ENCODE assay signal across 8 cellular contexts in genomic region chr17:74354123-74354522, GRCh38. TPM values are rescaled to one million over a fixed set of nuclear protein-coding genes. Genes with fewer than 3 reads are reported as not detected.
A peak's percentile ranks its signal among the peaks of the same experiment; 100 is the strongest.
DNase-seq lines count a peak whose midpoint lies in the region; ATAC-seq and TF ChIP-seq lines count a peak whose summit lies in the region.

No MANE protein-coding gene starts in this region.

- no peak for TF ChIP-seq POLR2A in HCT116 (IDR thresholded peaks at IDR 0.05; ENCODE audit: borderline replicate concordance, extremely low read depth, insufficient read depth, insufficient read length)

- TF ChIP-seq RAD21 in HCT116 (IDR thresholded peaks at IDR 0.05; ENCODE audit: low read depth): peak; percentile 75

- H3K27ac ChIP-seq in HCT116 (ENCODE audit: low read depth, low read length): no peak overlapping the region; the same call in 1 of the 2 replicates
- H3K27ac ChIP-seq in dorsolateral prefrontal cortex: peak overlapping the region in 3 of 59 donors; percentile 17 to 51 (median 26)

- no peaks in the 10 kb centered on the region for H3K36me3 ChIP-seq in HCT116 (ENCODE audit: control insufficient read depth in 1 of 2, insufficient read depth in 2 of 2, low read length in 2 of 2)

- CTCF ChIA-PET in HCT116 (lab: Charles Lee): interaction anchor here (1.3 to 1.5 kb wide), 2 partner anchors 14 to 58 kb away, joined by 9 to 14 read pairs; no protein-coding TSS in a partner anchor

- POLR2A ChIA-PET in HCT116 (lab: Charles Lee): no interaction called here

- peaks cover 37% of the 10 kb centered on the region for H3K27me3 Mint-ChIP-seq in osteocyte (ENCODE audit: unreplicated experiment)

- H3K36me3 Mint-ChIP-seq in osteocyte (ENCODE audit: unreplicated experiment): no peaks in the 10 kb centered on the region

- no peak overlapping the region for H3K27ac Mint-ChIP-seq in osteocyte (ENCODE audit: unreplicated experiment)

- RAD21 ChIA-PET in HCT116 (lab: Charles Lee; ENCODE audit: low non-redundant PET in 1 of 2, low total read pairs in 2 of 2, uncharacterized antibody in 2 of 2, unreplicated experiment in 2 of 2): no interaction called here

- intact Hi-C loops in HCT116 (cut with micrococcal nuclease): loop anchor here (1.0 to 5.0 kb wide), 2 partner anchors 53 to 142 kb away; partner anchors contain the start of gene TTYH2
- intact Hi-C loops in dorsolateral prefrontal cortex (cut with DNase I): no loop called here

- H3K4me3 ChIP-seq in HCT116 (replicated peaks in 1 of 2; ENCODE audit: low read depth in 1 of 2, low read length in 2 of 2): peak overlapping the region; percentile 19 to 33; a peak in 3 of 4 replicates
- no peak overlapping the region for H3K4me3 ChIP-seq in dorsolateral prefrontal cortex

- H3K9me3 Mint-ChIP-seq in osteocyte (ENCODE audit: unreplicated experiment): no peaks in the 10 kb centered on the region

- H3K4me3 Mint-ChIP-seq in osteocyte (ENCODE audit: unreplicated experiment): no peak overlapping the region

- H3K9ac ChIP-seq in HCT116 (ENCODE audit: low read length): no peak overlapping the region

- TF ChIP-seq CTCF in HCT116 (IDR thresholded peaks at IDR 0.05 in 2 of 3, conservative IDR thresholded peaks at IDR 0.05 in 1 of 3; ENCODE audit: borderline replicate concordance in 1 of 3, insufficient read depth in 1 of 3, low read depth in 2 of 3, low read length in 2 of 3) (peak; percentile 100), dorsolateral prefrontal cortex (IDR thresholded peaks at IDR 0.05 in 54 of 56, conservative IDR thresholded peaks at IDR 0.05 in 2 of 56; ENCODE audit: low read depth in 1 of 56, partially characterized antibody in 56 of 56) (peak in 50 of 56 donors; percentile 19 to 71 (median 48)), osteocyte (IDR thresholded peaks at IDR 0.05) (peak; percentile 49)

- no peaks in the 10 kb centered on the region for H4K20me1 ChIP-seq in HCT116 (ENCODE audit: insufficient read depth)

- no peaks in the 10 kb centered on the region for H3K9me2 ChIP-seq in HCT116 (ENCODE audit: insufficient read depth)

- no peaks in the 10 kb centered on the region for H3K79me2 ChIP-seq in HCT116 (ENCODE audit: insufficient read depth, low read length)

- peak overlapping the region; percentile 76 for H2AFZ ChIP-seq in HCT116 (ENCODE audit: low read depth, low read length, poor library complexity, severe bottlenecking)

- H3K27me3 ChIP-seq in HCT116 (ENCODE audit: insufficient read depth, low read length) (no peaks in the 10 kb centered on the region), dorsolateral prefrontal cortex (peaks cover 0 to 75% (median 28%) of the 10 kb centered on the region in 45 donors)

- no peaks in the 10 kb centered on the region for H3K4me1 Mint-ChIP-seq in osteocyte (ENCODE audit: unreplicated experiment)

- no peaks in the 10 kb centered on the region for H3K9me3 ChIP-seq in HCT116 (ENCODE audit: control insufficient read depth in 1 of 2, insufficient read depth in 1 of 2, low read depth in 1 of 2, low read length in 2 of 2)

- no TSS peak for BruUV-seq in HCT116 (replicated peaks; lab: Mats Ljungman, UMichigan)

- H3K4me1 ChIP-seq in HCT116 (ENCODE audit: control insufficient read depth in 1 of 2, insufficient read depth in 2 of 2, low read length in 2 of 2): peaks cover 7 to 14% of the 10 kb centered on the region in 2 experiments; a peak in 3 of 4 replicates

- ATAC-seq in HCT116: peak; percentile 98
- ATAC-seq in HG03039 (IDR thresholded peaks at IDR 0.05; ENCODE audit: unreplicated experiment): no peak

- peak overlapping the region; percentile 58 for H3K4me2 ChIP-seq in HCT116 (ENCODE audit: low read length)

- DNase-seq in AG08396 (ENCODE audit: low spot score) (peak; percentile 56), HCT116 (ENCODE audit: low read depth, low spot score) (peak; percentile 74), T-helper 9 cell (peak; percentile 37), dorsolateral prefrontal cortex (peak in 2 of 10 donors; percentile 53 to 62), osteocyte (ENCODE audit: extremely low spot score, unreplicated experiment) (no peak), LoVo (ENCODE audit: low spot score) (no peak), medulla oblongata (ENCODE audit: extremely low spot score) (no peak)

TF ChIP-seq in HCT116, 20 proteins besides CTCF, POLR2A, EP300 and RAD21:
- peak; percentile 26; the same call in 1 of the 2 replicates for TF ChIP-seq ZFX (IDR thresholded peaks at IDR 0.05)
- peak; percentile 46; the same call in 1 of the 2 replicates for TF ChIP-seq POLR2AphosphoS5 (IDR thresholded peaks at IDR 0.05; ENCODE audit: low read depth, low read length)
- TF ChIP-seq EGR1 (IDR thresholded peaks at IDR 0.05; ENCODE audit: low read depth): no peak
- peak; percentile 69 for TF ChIP-seq YY1 (IDR thresholded peaks at IDR 0.05; ENCODE audit: extremely low read depth, insufficient replicate concordance, low read depth, low read length)
- TF ChIP-seq ZBTB33 (IDR thresholded peaks at IDR 0.05; ENCODE audit: extremely low read depth, insufficient replicate concordance, low read length): peak; percentile 35
- TF ChIP-seq SIN3A (IDR thresholded peaks at IDR 0.05; ENCODE audit: low read depth): no peak
- TF ChIP-seq EZH2phosphoT487 (IDR thresholded peaks at IDR 0.05; ENCODE audit: borderline replicate concordance): no peak
- no peak for TF ChIP-seq REST (IDR thresholded peaks at IDR 0.05; ENCODE audit: low read depth)
- TF ChIP-seq ELF1 (IDR thresholded peaks at IDR 0.05; ENCODE audit: borderline replicate concordance, low read depth): no peak
- TF ChIP-seq SRF (IDR thresholded peaks at IDR 0.05; ENCODE audit: low read depth): no peak
- no peak for TF ChIP-seq ATF3 (IDR thresholded peaks at IDR 0.05)
- no peak for TF ChIP-seq SP1 (IDR thresholded peaks at IDR 0.05; ENCODE audit: low read depth)
- no peak for TF ChIP-seq ZNF274 (IDR thresholded peaks at IDR 0.05; ENCODE audit: low read depth, low read length)
- TF ChIP-seq TCF7L2 (IDR thresholded peaks at IDR 0.05; ENCODE audit: borderline replicate concordance, extremely low read depth, insufficient read depth, insufficient read length): peak; percentile 25

RNA-seq across cellular contexts. Expression of gene BTBD17, which starts 7.5 kb away (rescaled TPM):
- not detected for total RNA-seq in HCT116 (2021; ENCODE audit: unreplicated experiment)
- polyA plus RNA-seq in HCT116 (2012): 0.05 and 0.07 TPM in 2 replicates
- 1 to 10 TPM in 98 of 120 experiments, under 1 TPM in 22; 0.28 to 6.4 (median 1.6) TPM for total RNA-seq in dorsolateral prefrontal cortex
- not detected in 2 replicates for total RNA-seq in osteocyte

RNA-seq across cellular contexts. Expression of gene GPR142, which starts 13.2 kb away (rescaled TPM):
- total RNA-seq in HCT116 (2021; ENCODE audit: unreplicated experiment) (not detected), dorsolateral prefrontal cortex (1 to 10 TPM in 8 of 120 experiments, under 1 TPM in 41, not detected in 71; 0.29 to 1.5 (median 0.63) TPM), osteocyte (not detected in 2 replicates)
- not detected in 2 replicates for polyA plus RNA-seq in HCT116 (2012)

RNA-seq across cellular contexts. Expression of gene KIF19, which starts 28.1 kb away (rescaled TPM):
- total RNA-seq in HCT116 (2021; ENCODE audit: unreplicated experiment) (0.15 TPM), dorsolateral prefrontal cortex (10 to 100 TPM in 90 of 120 experiments, 1 to 10 TPM in 30; 1.0 to 84.8 (median 17.6) TPM), osteocyte (not detected in 2 replicates)
- 0.06 and 0.18 TPM in 2 replicates for polyA plus RNA-seq in HCT116 (2012)

Comparison
In these comparisons a context has a peak if more than half of its experiments do, and no peak if none do; other contexts are left out.
1. DNase-seq: peak in AG08396 (single experiment), HCT116 (single experiment) and T-helper 9 cell (single experiment); none in osteocyte (single experiment), LoVo (single experiment) and medulla oblongata (single experiment).
2. H3K4me3 ChIP-seq: peak in HCT116 (2 of 2); none in dorsolateral prefrontal cortex (0 of 59).
3. CTCF ChIP-seq: peak in every context shown above with its lines; median percentile 100 in HCT116; 49 in osteocyte; 48 in dorsolateral prefrontal cortex.